In the genomic region with DNA sequence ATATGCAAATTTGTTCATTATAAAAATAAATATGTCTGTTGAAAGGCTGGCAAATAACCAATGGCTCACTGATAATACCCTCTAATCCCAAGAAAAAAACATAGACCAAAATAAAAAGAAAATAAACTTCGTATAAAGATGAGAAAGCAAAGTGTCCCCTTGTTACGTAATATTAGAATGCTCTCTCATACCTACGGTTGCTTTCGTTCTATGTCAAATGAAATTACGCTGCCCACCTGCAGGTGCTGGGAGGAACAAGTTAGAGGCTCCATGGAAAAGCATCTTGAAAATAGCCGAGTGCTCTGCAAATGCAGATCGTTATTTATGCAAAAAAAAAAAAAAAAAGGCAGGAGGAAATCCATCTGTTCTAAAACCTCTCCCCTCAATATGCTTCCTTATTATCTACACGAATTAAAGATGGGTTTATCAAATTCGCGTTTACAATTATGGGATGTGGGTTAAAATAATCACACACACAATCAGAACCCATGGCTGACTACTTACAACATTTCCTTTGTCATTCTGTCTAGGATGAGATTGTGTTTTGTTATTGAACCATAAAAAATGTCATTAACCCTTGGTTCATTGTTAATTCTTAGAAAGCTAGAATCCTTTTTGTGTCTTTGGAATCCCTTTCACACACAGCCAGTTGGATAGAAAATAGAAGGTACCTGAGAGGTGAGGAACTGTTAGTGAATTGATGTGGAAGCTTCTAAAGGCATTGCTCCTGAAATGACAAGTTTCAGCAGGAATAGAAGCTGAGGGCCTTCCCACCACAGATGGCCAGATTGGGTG, we compare ENCODE assay signal across 28 cellular contexts.
"Had no signal": no experiment of that assay in that cellular context is flagged by ENCODE, and none has a peak within 500 bp of the region (broad histone marks: within the 10 kb centered on the region; RNA-seq: fewer than 3 reads in every experiment).

No MANE protein-coding gene starts in this region.

- H3K9me3 ChIP-seq: left lung, lower lobe of right lung, psoas muscle, right atrium auricular region, right lobe of liver, vagina had no signal

- H3K79me2 ChIP-seq: parathyroid adenoma had no signal

- H3K27ac ChIP-seq: left lung, lower lobe of right lung, parathyroid adenoma, psoas muscle, right atrium auricular region, right lobe of liver, tibial nerve, vagina had no signal

- FAIRE-seq: islet of Langerhans, kidney had no signal

- H3K27ac Mint-ChIP-seq: immature natural killer cell; nephron; stimulated activated memory B cell treated with anti-CD40 and anti-IgM and Interleukin-4, amounts not matched to agents 10 μg/mL and 1 μg/mL and 100 μg/mL, for 72 hours; stimulated activated naive CD8-positive, alpha-beta T cell treated with anti-CD3 and anti-CD28 coated beads, Interleukin-15, amount 100 ng/mL, for 72 hours; type B pancreatic cell had no signal

- H3K4me3 Mint-ChIP-seq: immature natural killer cell; naive thymus-derived CD8-positive, alpha-beta T cell; nephron; neural crest cell; stimulated activated memory B cell treated with anti-CD40 and anti-IgM and Interleukin-4, amounts not matched to agents 10 μg/mL and 1 μg/mL and 100 μg/mL, for 72 hours; stimulated activated naive CD8-positive, alpha-beta T cell treated with anti-CD3 and anti-CD28 coated beads, Interleukin-15, amount 100 ng/mL, for 72 hours; type B pancreatic cell had no signal

- H3K9ac ChIP-seq: parathyroid adenoma had no signal

- H3K36me3 ChIP-seq: left lung, lower lobe of right lung, right atrium auricular region, right lobe of liver, tibial nerve, vagina had no signal

- H3K4me3 ChIP-seq: left lung, lower lobe of right lung, psoas muscle, right atrium auricular region, right lobe of liver, smooth muscle cell, tibial nerve, vagina had no signal

- H3K4me1 ChIP-seq: left lung, lower lobe of right lung, parathyroid adenoma, psoas muscle had no signal

- H3K27me3 Mint-ChIP-seq: stimulated activated naive CD8-positive, alpha-beta T cell treated with anti-CD3 and anti-CD28 coated beads, Interleukin-15, amount 100 ng/mL, for 72 hours had no signal

- H3K36me3 Mint-ChIP-seq: immature natural killer cell; stimulated activated memory B cell treated with anti-CD40 and anti-IgM and Interleukin-4, amounts not matched to agents 10 μg/mL and 1 μg/mL and 100 μg/mL, for 72 hours; type B pancreatic cell had no signal

- DNase-seq: hypothalamus; immature natural killer cell; kidney; left colon; left lung; lower lobe of right lung; mammary epithelial cell; mesenchymal stem cell; naive thymus-derived CD8-positive, alpha-beta T cell; psoas muscle; right lobe of liver; stimulated activated CD4-positive, alpha-beta T cell treated with anti-CD3 and anti-CD28 coated beads, Interleukin-1b, Interleukin-23, amount 100 ng/mL, for 48 hours; stimulated activated CD4-positive, alpha-beta T cell treated with anti-CD3 and anti-CD28 coated beads, Interleukin-2, amount 100 ng/mL, for 48 hours; stimulated activated CD4-positive, alpha-beta T cell treated with anti-CD3 and anti-CD28 coated beads, Interleukin-4, amount 100 ng/mL, for 4 hours; stimulated activated CD8-positive, alpha-beta memory T cell treated with anti-CD3 and anti-CD28 coated beads, Interleukin-4, amount 100 ng/mL, for 48 hours; stimulated activated naive CD4-positive, alpha-beta T cell treated with Interleukin-2 at 50 U/mL for 16 hours; stimulated activated naive CD8-positive, alpha-beta T cell treated with anti-CD3 and anti-CD28 coated beads, Interleukin-15, amount 100 ng/mL, for 72 hours; substantia nigra had no signal

- H3K4me2 ChIP-seq: smooth muscle cell had no signal

- H3K9me3 Mint-ChIP-seq: immature natural killer cell; stimulated activated naive CD8-positive, alpha-beta T cell treated with anti-CD3 and anti-CD28 coated beads, Interleukin-15, amount 100 ng/mL, for 72 hours had no signal

- H3K27me3 ChIP-seq: left lung, right atrium auricular region, right lobe of liver, tibial nerve, vagina had no signal

- H2AFZ ChIP-seq: parathyroid adenoma had no signal

- ATAC-seq: left colon; left lung; lower lobe of right lung; naive thymus-derived CD8-positive, alpha-beta T cell; psoas muscle; stimulated activated memory B cell treated with anti-CD40 and anti-IgM and Interleukin-4, amounts not matched to agents 10 μg/mL and 1 μg/mL and 100 μg/mL, for 72 hours; stimulated activated naive CD8-positive, alpha-beta T cell treated with anti-CD3 and anti-CD28 coated beads, Interleukin-15, amount 100 ng/mL, for 72 hours had no signal

- H3K4me1 Mint-ChIP-seq: immature natural killer cell; naive thymus-derived CD8-positive, alpha-beta T cell; stimulated activated memory B cell treated with anti-CD40 and anti-IgM and Interleukin-4, amounts not matched to agents 10 μg/mL and 1 μg/mL and 100 μg/mL, for 72 hours; stimulated activated naive CD8-positive, alpha-beta T cell treated with anti-CD3 and anti-CD28 coated beads, Interleukin-15, amount 100 ng/mL, for 72 hours had no signal
